Comparison of ENCODE assay signal across 11 cellular contexts in genomic region chr17:13544292-13544691, GRCh38. TPM values are rescaled to one million over a fixed set of nuclear protein-coding genes. Genes with fewer than 3 reads are reported as not detected.
A peak's percentile ranks its signal among the peaks of the same experiment; 100 is the strongest.
DNase-seq lines count a peak whose midpoint lies in the region; TF ChIP-seq lines count a peak whose summit lies in the region.
"Had no signal": no experiment of that assay in that cellular context is flagged by ENCODE, and none has a peak within 500 bp of the region (broad histone marks: within the 10 kb centered on the region; RNA-seq: fewer than 3 reads in every experiment).

No MANE protein-coding gene starts in this region.

- WGBS in mesodermal cell (ENCODE audit: insufficient coverage in 2 of 2), 2 experiments: 49% methylated on average over 4 of the region's 7 CpGs; no CpG with 5 or more reads in 1 of the 2 experiments

- POLR2A ChIA-PET in PC-9 (lab: Charles Lee; ENCODE audit: unreplicated experiment): no interaction called here

- H3F3A ChIP-seq in PC-9 (ENCODE audit: insufficient read depth, low read depth): no peaks in the 10 kb centered on the region

- H2AFZ ChIP-seq in Karpas-422 (ENCODE audit: low read length) (no peak overlapping the region), PC-9 (no peak overlapping the region)

- CTCF ChIA-PET in PC-9 (lab: Charles Lee): no interaction called here

- H3K79me2 ChIP-seq in Karpas-422 (ENCODE audit: low read length) (no peaks in the 10 kb centered on the region), PC-9 (ENCODE audit: low read depth) (no peaks in the 10 kb centered on the region)

- peaks cover 25% of the 10 kb centered on the region for H3K36me3 ChIP-seq in mesodermal cell (ENCODE audit: control insufficient read depth, insufficient read depth, low read length)
- H3K36me3 ChIP-seq in Karpas-422 (ENCODE audit: insufficient read depth, low read length): no peaks in the 10 kb centered on the region
- no peaks in the 10 kb centered on the region for H3K36me3 ChIP-seq in PC-9 (ENCODE audit: low read depth)

- H3K27ac ChIP-seq in mesodermal cell (ENCODE audit: low read depth, low read length, severe bottlenecking) (peak overlapping the region; percentile 77), Karpas-422 (ENCODE audit: low read length) (no peak overlapping the region), PC-9 (no peak overlapping the region)
- H3K27ac ChIP-seq: body of pancreas had no signal

- H3K4me3 ChIP-seq in mesodermal cell (ENCODE audit: extremely low read depth, insufficient read depth, low read length, poor library complexity, severe bottlenecking) (no peak overlapping the region), Karpas-422 (ENCODE audit: low read length) (no peak overlapping the region), PC-9 (no peak overlapping the region)
- H3K4me3 ChIP-seq: body of pancreas had no signal

- H3K4me1 ChIP-seq in mesodermal cell (ENCODE audit: control insufficient read depth, insufficient read depth, low read length, poor library complexity, severe bottlenecking): peaks cover 14% of the 10 kb centered on the region
- no peaks in the 10 kb centered on the region for H3K4me1 ChIP-seq in Karpas-422 (ENCODE audit: low read length)
- H3K4me1 ChIP-seq in PC-9 (replicated peaks; ENCODE audit: insufficient read depth): no peaks in the 10 kb centered on the region
- H3K4me1 ChIP-seq: body of pancreas had no signal

- no TSS peak for BruUV-seq in PC-9 (replicated peaks; lab: Mats Ljungman, UMichigan)

- TF ChIP-seq CTCF in PC-9 (conservative IDR thresholded peaks at IDR 0.05): no peak

- in situ Hi-C loops in ACHN (cut with HindIII; ENCODE audit: low pct_ligation_motif_present, low pct_unique_long_range_greater_than_20kb, low sequenced_read_pairs): no loop called here

- H3K4me2 ChIP-seq in Karpas-422 (ENCODE audit: low read depth, low read length, poor library complexity, severe bottlenecking) (no peak overlapping the region), PC-9 (no peak overlapping the region)

- H3K9me2 ChIP-seq in Karpas-422 (replicated peaks; ENCODE audit: insufficient read depth, low read length): no peaks in the 10 kb centered on the region
- no peaks in the 10 kb centered on the region for H3K9me2 ChIP-seq in PC-9 (ENCODE audit: insufficient read depth)

- DNase-seq in ACHN (peak; percentile 97), HT1080 (ENCODE audit: low read depth) (peak; percentile 99), cerebellar cortex (ENCODE audit: low spot score) (peak; percentile 35), NCI-H1436 treated with DMSO at 0.1 percent for 48 hours (lab: John Stamatoyannopoulos, UW) (no peak), Karpas-422 (no peak), PC-9 (no peak)
- DNase-seq in NK-92 treated with Interleukin-12 subunit alpha and Interleukin-12 subunit beta, amount 100 ng/mL, for 24 hours (lab: John Stamatoyannopoulos, UW): no peak
- DNase-seq: activated CD4-positive, alpha-beta memory T cell treated with anti-CD3 and anti-CD28 coated beads for 36 hours had no signal

- H3K27me3 ChIP-seq in Karpas-422 (ENCODE audit: low read length) (no peaks in the 10 kb centered on the region), PC-9 (ENCODE audit: insufficient read depth, low read depth) (peaks cover 29% of the 10 kb centered on the region; the same call in 1 of the 2 replicates)
- H3K27me3 ChIP-seq: body of pancreas had no signal

- intact Hi-C loops in PC-9 (cut with micrococcal nuclease; ENCODE audit: unreplicated experiment): no loop called here

- H4K20me1 ChIP-seq in Karpas-422 (ENCODE audit: insufficient read depth, low read depth, low read length) (no peaks in the 10 kb centered on the region), PC-9 (ENCODE audit: insufficient read depth) (no peaks in the 10 kb centered on the region)

- H3K9me3 ChIP-seq in mesodermal cell (ENCODE audit: control insufficient read depth, low read length) (no peaks in the 10 kb centered on the region), Karpas-422 (ENCODE audit: low read length) (no peaks in the 10 kb centered on the region), PC-9 (ENCODE audit: insufficient read depth, low read depth) (no peaks in the 10 kb centered on the region)
- H3K9me3 ChIP-seq: body of pancreas had no signal

- no peak overlapping the region for H3K9ac ChIP-seq in Karpas-422 (ENCODE audit: low read length)

RNA-seq across cellular contexts. Expression of gene HS3ST3A1, which starts 57.4 kb away (rescaled TPM):
- total RNA-seq in HT1080 (2014; rRNA removed; shearing (Covaris generic)): 163 and 187 TPM in 2 replicates
- polyA plus RNA-seq in HT1080 (2015; cell fraction: cytosol; rRNA removed): 90.6 and 103 TPM in 2 replicates
- 60.6 and 66.1 TPM in 2 replicates for polyA plus RNA-seq in HT1080 (2015; cell fraction: nucleus; rRNA removed)
- 19.6 TPM for polyA plus RNA-seq in mesodermal cell (2013, experiment 1 of 2)
- polyA plus RNA-seq in mesodermal cell (2013, experiment 2 of 2): 13.8 TPM
- total RNA-seq in Karpas-422 (2014; rRNA removed; shearing (Covaris generic); ENCODE audit: low replicate concordance): not detected in 2 replicates
- not detected in 2 replicates for total RNA-seq in PC-9 (2021)
- total RNA-seq: body of pancreas had no signal
- polyA plus RNA-seq: CD14-positive monocyte had no signal

Comparison
In these comparisons a context has a peak if more than half of its experiments do, and no peak if none do; other contexts are left out.
1. DNase-seq: peak in ACHN (single experiment), HT1080 (single experiment) and cerebellar cortex (single experiment); none in NCI-H1436 treated with DMSO at 0.1 percent for 48 hours (single experiment), Karpas-422 (single experiment), NK-92 treated with Interleukin-12 subunit alpha and Interleukin-12 subunit beta, amount 100 ng/mL, for 24 hours (single experiment) and PC-9 (0 of 2).
2. RNA of gene HS3ST3A1, which starts 57.4 kb away (total RNA-seq): 163 to 187 TPM in HT1080; not detected in Karpas-422 and not detected in PC-9; every median in the first group is over 100 times any median in the second.